Comparison of ENCODE assay signal across 10 cellular contexts in genomic region chr7:43362652-43363428, GRCh38.
DNase-seq lines count a peak whose midpoint lies in the region; ATAC-seq and TF ChIP-seq lines count a peak whose summit lies in the region.
"Had no signal": no experiment of that assay in that cellular context is flagged by ENCODE, and none has a peak within 500 bp of the region (broad histone marks: within the 10 kb centered on the region; RNA-seq: fewer than 3 reads in every experiment).

No MANE protein-coding gene starts in this region.

- BruUV-seq in Caco-2 (replicated peaks; lab: Mats Ljungman, UMichigan): no TSS peak

- H3K4me1 Mint-ChIP-seq in Caco-2 (ENCODE audit: low read depth, unreplicated experiment): no peaks in the 10 kb centered on the region
- H3K4me1 Mint-ChIP-seq: activated naive CD4-positive, alpha-beta T cell treated with anti-CD3 and anti-CD28 coated beads, Interleukin-2, amount 10 ng/mL, durations not matched to agents 7 days and 5 days; immature natural killer cell had no signal

- H3K4me3 Mint-ChIP-seq in Caco-2 (ENCODE audit: unreplicated experiment): no peak overlapping the region
- H3K4me3 Mint-ChIP-seq: activated naive CD4-positive, alpha-beta T cell treated with anti-CD3 and anti-CD28 coated beads, Interleukin-2, amount 10 ng/mL, durations not matched to agents 7 days and 5 days; immature natural killer cell had no signal

- no peaks in the 10 kb centered on the region for H3K36me3 Mint-ChIP-seq in Caco-2 (ENCODE audit: insufficient read depth, unreplicated experiment)
- H3K36me3 Mint-ChIP-seq: activated naive CD4-positive, alpha-beta T cell treated with anti-CD3 and anti-CD28 coated beads, Interleukin-2, amount 10 ng/mL, durations not matched to agents 7 days and 5 days; immature natural killer cell had no signal

- peak overlapping the region; percentile 33 for H3K27ac ChIP-seq in VCaP

- TF ChIP-seq EP300 in Ishikawa (IDR thresholded peaks at IDR 0.05; ENCODE audit: borderline replicate concordance): no peak

- H3K9me3 Mint-ChIP-seq in Caco-2 (ENCODE audit: unreplicated experiment): no peaks in the 10 kb centered on the region
- H3K9me3 Mint-ChIP-seq: activated naive CD4-positive, alpha-beta T cell treated with anti-CD3 and anti-CD28 coated beads, Interleukin-2, amount 10 ng/mL, durations not matched to agents 7 days and 5 days; immature natural killer cell had no signal

- DNase-seq in Caco-2 (peak; percentile 35 to 45), kidney tubule cell (ENCODE audit: low spot score) (peak; percentile 84), activated gamma-delta T cell treated with Interleukin-2 at 50 U/mL for 16 hours (no peak), cerebellar nuclear complex (lab: John Stamatoyannopoulos, UW) (no peak), activated T-cell treated with anti-CD3 and anti-CD28 coated beads for 4 hours (no peak)
- DNase-seq: activated naive CD4-positive, alpha-beta T cell treated with anti-CD3 and anti-CD28 coated beads, Interleukin-2, amount 10 ng/mL, durations not matched to agents 7 days and 5 days; immature natural killer cell had no signal

- H3K9me3 ChIP-seq in Caco-2: 0 out of 2 replicates have a peak, but pooled peaks cover 4% of the 10 kb centered on the region

- no peak for ATAC-seq in HG02588 (IDR thresholded peaks at IDR 0.05; ENCODE audit: unreplicated experiment)

- TF ChIP-seq RAD21 in Ishikawa (IDR thresholded peaks at IDR 0.05; ENCODE audit: low read depth): no peak

- no peak for TF ChIP-seq CTCF in Caco-2 (IDR thresholded peaks at IDR 0.05; ENCODE audit: insufficient read depth in 1 of 2, low read depth in 1 of 2, low read length in 1 of 2, severe bottlenecking in 1 of 2, unreplicated experiment in 1 of 2)
- TF ChIP-seq CTCF in VCaP (conservative IDR thresholded peaks at IDR 0.05): no peak

- H3K27ac Mint-ChIP-seq in Caco-2 (ENCODE audit: unreplicated experiment): no peak overlapping the region
- H3K27ac Mint-ChIP-seq: activated naive CD4-positive, alpha-beta T cell treated with anti-CD3 and anti-CD28 coated beads, Interleukin-2, amount 10 ng/mL, durations not matched to agents 7 days and 5 days; immature natural killer cell had no signal

- CTCF ChIA-PET in Caco-2 (lab: Charles Lee): no interaction called here

- H3K27me3 Mint-ChIP-seq in Caco-2 (ENCODE audit: insufficient read depth, unreplicated experiment): no peaks in the 10 kb centered on the region

- POLR2A ChIA-PET in Caco-2 (lab: Charles Lee): no interaction called here

- no peaks in the 10 kb centered on the region for H3K27me3 ChIP-seq in Caco-2 (replicated peaks; ENCODE audit: control insufficient read depth, insufficient read depth, low read length)

- H3K4me1 ChIP-seq in Caco-2: no peaks in the 10 kb centered on the region

- no peaks in the 10 kb centered on the region for H3K36me3 ChIP-seq in Caco-2 (ENCODE audit: control insufficient read depth, insufficient read depth, low read length)

- intact Hi-C loops in Caco-2 (cut with micrococcal nuclease; ENCODE audit: unreplicated experiment): no loop called here

- H3K4me3 ChIP-seq in Caco-2 (ENCODE audit: low read depth, low read length): no peak overlapping the region

TF ChIP-seq in Ishikawa, 13 proteins besides CTCF, POLR2A, EP300 and RAD21:
- TF ChIP-seq CEBPB (IDR thresholded peaks at IDR 0.05) (peak; percentile 97), NFIC (IDR thresholded peaks at IDR 0.05) (peak; percentile 75), TAF1 (IDR thresholded peaks at IDR 0.05; ENCODE audit: low read depth) (no peak)

Comparison
In these comparisons a context has a peak if more than half of its experiments do, and no peak if none do; other contexts are left out.
1. DNase-seq: peak in Caco-2 (2 of 2) and kidney tubule cell (single experiment); none in activated gamma-delta T cell treated with Interleukin-2 at 50 U/mL for 16 hours (single experiment), cerebellar nuclear complex (0 of 2) and activated T-cell treated with anti-CD3 and anti-CD28 coated beads for 4 hours (single experiment).